In genomic region chr2:85999131-85999831, GRCh38 we compare ENCODE assay signal across 8 cellular contexts.
DNase-seq lines count a peak whose midpoint lies in the region; ATAC-seq and TF ChIP-seq lines count a peak whose summit lies in the region.

No MANE protein-coding gene starts in this region.

- H3K27me3 ChIP-seq in GM06990 (replicated peaks; ENCODE audit: control insufficient read depth, insufficient read depth, low read length) (no peaks in the 10 kb centered on the region), MG63 (no peaks in the 10 kb centered on the region), stomach smooth muscle (ENCODE audit: control insufficient read depth in 1 of 2, insufficient read depth in 2 of 2, low read length in 2 of 2) (no peaks in the 10 kb centered on the region)

- DNase-seq in GM06990 (ENCODE audit: extremely low read depth, insufficient read length) (peak; percentile 72), MG63 (peak; percentile 42), iris pigment epithelial cell (ENCODE audit: low read depth) (peak; percentile 78), nucleus accumbens (lab: John Stamatoyannopoulos, UW) (no peak)
- peak; percentile 32 for DNase-seq in activated naive CD4-positive, alpha-beta T cell treated with Interleukin-2 at 50 U/mL for 16 hours

- peaks cover 46% of the 10 kb centered on the region for H3K4me1 ChIP-seq in stomach smooth muscle (ENCODE audit: control insufficient read depth, insufficient read depth, low read length)

- no peak overlapping the region for H3K9ac ChIP-seq in stomach smooth muscle (ENCODE audit: low read length in 2 of 2)

- peak overlapping the region; percentile 60 for H3K27ac ChIP-seq in stomach smooth muscle (ENCODE audit: low read length)

- no peaks in the 10 kb centered on the region for H3K36me3 ChIP-seq in GM06990 (ENCODE audit: control insufficient read depth, insufficient read depth, low read length)
- no peaks in the 10 kb centered on the region for H3K36me3 ChIP-seq in MG63
- no peaks in the 10 kb centered on the region for H3K36me3 ChIP-seq in stomach smooth muscle (ENCODE audit: control insufficient read depth in 2 of 2, insufficient read depth in 2 of 2, low read length in 2 of 2)

- ATAC-seq in GM21619 (IDR thresholded peaks at IDR 0.05; ENCODE audit: unreplicated experiment) (peak; percentile 81), HG02840 (IDR thresholded peaks at IDR 0.05; ENCODE audit: low FRiP score, unreplicated experiment) (no peak)

- H3K4me3 ChIP-seq in GM06990 (replicated peaks; ENCODE audit: low read depth, low read length) = no peak overlapping the region
- no peak overlapping the region for H3K4me3 ChIP-seq in MG63
- H3K4me3 ChIP-seq in stomach smooth muscle (ENCODE audit: low read length in 2 of 2) = peak overlapping the region in 1 of 2 donors; percentile 29

- no peaks in the 10 kb centered on the region for H3K9me3 ChIP-seq in MG63
- H3K9me3 ChIP-seq in stomach smooth muscle (ENCODE audit: control insufficient read depth in 2 of 2, low read length in 2 of 2) = no peaks in the 10 kb centered on the region

- no peak for TF ChIP-seq CTCF in GM06990 (IDR thresholded peaks at IDR 0.05; ENCODE audit: insufficient read depth, low read length, poor library complexity, severe bottlenecking)

Comparison
In these comparisons a context has a peak if more than half of its experiments do, and no peak if none do; other contexts are left out.
1. DNase-seq: peak in GM06990 (single experiment), MG63 (single experiment), activated naive CD4-positive, alpha-beta T cell treated with Interleukin-2 at 50 U/mL for 16 hours (single experiment) and iris pigment epithelial cell (single experiment); none in nucleus accumbens (0 of 56).